8 cellular contexts compared by ENCODE assay signal in the genomic region with DNA sequence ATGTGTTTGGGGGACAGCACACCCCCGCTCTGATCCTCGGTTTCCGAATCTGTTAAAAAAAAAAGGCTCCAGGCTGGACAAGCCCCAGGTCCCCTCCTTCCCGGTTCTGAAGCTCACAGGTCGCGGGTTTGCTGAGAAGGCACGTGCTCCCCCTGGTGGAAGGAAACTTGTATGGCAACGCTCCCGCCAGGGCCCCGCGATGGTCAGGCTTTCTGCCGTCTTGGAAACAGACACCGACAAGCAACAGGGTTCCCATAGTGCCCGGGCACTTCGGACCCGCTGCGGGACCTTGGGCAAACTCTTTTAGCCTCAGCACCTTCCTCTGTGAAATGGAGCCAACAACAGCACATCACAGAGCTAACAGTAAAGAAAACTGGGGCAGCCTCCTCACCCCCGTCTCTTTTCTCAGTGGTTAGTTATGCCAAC.
DNase-seq lines count a peak whose midpoint lies in the region; ATAC-seq and TF ChIP-seq lines count a peak whose summit lies in the region.

No MANE protein-coding gene starts in this region.

- H3K36me3 ChIP-seq in A673 (ENCODE audit: insufficient read depth, low read length, poor library complexity, severe bottlenecking), result no peaks in the 10 kb centered on the region
- H3K36me3 ChIP-seq in GM23338 (ENCODE audit: insufficient read depth), result no peaks in the 10 kb centered on the region

- peaks cover 92% of the 10 kb centered on the region for H3K27me3 ChIP-seq in A673 (replicated peaks; ENCODE audit: insufficient read depth, low read depth, low read length, poor library complexity)
- H3K27me3 ChIP-seq in GM23338 (ENCODE audit: insufficient read depth), result 0 out of 2 replicates have a peak, but pooled peaks cover 11% of the 10 kb centered on the region

- H3K4me1 ChIP-seq in A673 (ENCODE audit: insufficient read depth, low read length, poor library complexity, severe bottlenecking) (no peaks in the 10 kb centered on the region), GM23338 (ENCODE audit: insufficient read depth) (no peaks in the 10 kb centered on the region)

- H3K9me3 ChIP-seq in A673 (ENCODE audit: low read depth, low read length, poor library complexity, severe bottlenecking), result no peaks in the 10 kb centered on the region

- H3K4me3 Mint-ChIP-seq in GM23338, result no peak overlapping the region

- BruUV-seq in A673 (replicated peaks; lab: Mats Ljungman, UMichigan), result no TSS peak

- CTCF ChIA-PET in A673 (lab: Charles Lee), result interaction anchor here (0.5 to 4.9 kb wide), 11 partner anchors 9 to 1082 kb away, joined by 3 to 36 read pairs (median 4); no protein-coding TSS in a partner anchor

- no peaks in the 10 kb centered on the region for H4K20me1 ChIP-seq in GM23338 (replicated peaks; ENCODE audit: insufficient read depth)

- ATAC-seq in GM23338 (peak; percentile 63), left lobe of liver (peak; percentile 80), GM21717 (IDR thresholded peaks at IDR 0.05; ENCODE audit: unreplicated experiment) (no peak)

- H3K27me3 Mint-ChIP-seq in GM23338 (ENCODE audit: insufficient read depth, low read depth, poor library complexity), result peaks cover 27% of the 10 kb centered on the region

- H3K79me2 ChIP-seq in GM23338 (replicated peaks; ENCODE audit: insufficient read depth), result no peaks in the 10 kb centered on the region

- H3K9me3 Mint-ChIP-seq in GM23338, result no peaks in the 10 kb centered on the region; the same call in 2 of the 3 replicates

- H2AFZ ChIP-seq in GM23338, result peak overlapping the region; percentile 63; the same call in 1 of the 2 replicates

- H3K4me1 Mint-ChIP-seq in GM23338, result peaks cover 17% of the 10 kb centered on the region

- H3K27ac ChIP-seq in A673 (ENCODE audit: low read depth, low read length, poor library complexity, severe bottlenecking), result no peak overlapping the region
- H3K27ac ChIP-seq in GM23338 (ENCODE audit: low read depth), result no peak overlapping the region

- TF ChIP-seq CTCF in A673 (conservative IDR thresholded peaks at IDR 0.05; ENCODE audit: low read depth, low read length) (peak; percentile 87), GM23338 (conservative IDR thresholded peaks at IDR 0.05; ENCODE audit: low read depth in 2 of 2) (peak; percentile 81 to 93)

- no peaks in the 10 kb centered on the region for H3F3A ChIP-seq in GM23338 (replicated peaks; ENCODE audit: low read depth)

- H3K27ac Mint-ChIP-seq in GM23338, result no peak overlapping the region

- DNase-seq in A673 (ENCODE audit: low spot score) (peak; percentile 73), GM23338 (ENCODE audit: low spot score) (peak; percentile 91), NCI-H446 treated with DMSO at 0.1 percent for 48 hours (lab: John Stamatoyannopoulos, UW) (peak; percentile 41), cerebellar cortex (ENCODE audit: low spot score) (peak; percentile 87), left lobe of liver (ENCODE audit: low spot score) (peak; percentile 68)
- peak; percentile 55 to 57 for DNase-seq in activated CD4-positive, alpha-beta T cell treated with anti-CD3 and anti-CD28 coated beads for 24 hours (ENCODE audit: low read depth in 2 of 2)
- DNase-seq in stimulated activated CD4-positive, alpha-beta T cell treated with anti-CD3 and anti-CD28 coated beads, Interleukin-4, amount 100 ng/mL, for 4 hours, result peak; percentile 48 to 66

- no peaks in the 10 kb centered on the region for H3K9me2 ChIP-seq in GM23338 (ENCODE audit: insufficient read depth)

- H3K4me2 ChIP-seq in GM23338, result no peak overlapping the region

- no peaks in the 10 kb centered on the region for H3K36me3 Mint-ChIP-seq in GM23338 (ENCODE audit: low read depth)

- POLR2A ChIA-PET in A673 (lab: Charles Lee; ENCODE audit: low non-redundant PET), result no interaction called here

- intact Hi-C loops in A673 (cut with micrococcal nuclease; ENCODE audit: unreplicated experiment), result loop anchor here (2.0 to 10.0 kb wide), 2 partner anchors 203 to 313 kb away; no protein-coding TSS in a partner anchor

- no peak overlapping the region for H3K4me3 ChIP-seq in A673 (ENCODE audit: low read depth, low read length, poor library complexity, severe bottlenecking)
- H3K4me3 ChIP-seq in GM23338, result no peak overlapping the region

TF ChIP-seq in GM23338, 12 proteins besides CTCF, POLR2A, EP300 and RAD21 (continues in another document):
- TF ChIP-seq POLR2AphosphoS5 (IDR thresholded peaks at IDR 0.05; ENCODE audit: low read depth), result no peak
- TF ChIP-seq ZNF331 (CRISPR knock-in tag; IDR thresholded peaks at IDR 0.05; ENCODE audit: low read depth), result no peak
- TF ChIP-seq CREB1 (CRISPR knock-in tag; IDR thresholded peaks at IDR 0.05; ENCODE audit: low read depth), result no peak
- no peak for TF ChIP-seq EZH2phosphoT487 (IDR thresholded peaks at IDR 0.05; ENCODE audit: unreplicated experiment)
- no peak for TF ChIP-seq EZH2 (IDR thresholded peaks at IDR 0.05; ENCODE audit: low read depth, unreplicated experiment)
- TF ChIP-seq, protein P1, sequence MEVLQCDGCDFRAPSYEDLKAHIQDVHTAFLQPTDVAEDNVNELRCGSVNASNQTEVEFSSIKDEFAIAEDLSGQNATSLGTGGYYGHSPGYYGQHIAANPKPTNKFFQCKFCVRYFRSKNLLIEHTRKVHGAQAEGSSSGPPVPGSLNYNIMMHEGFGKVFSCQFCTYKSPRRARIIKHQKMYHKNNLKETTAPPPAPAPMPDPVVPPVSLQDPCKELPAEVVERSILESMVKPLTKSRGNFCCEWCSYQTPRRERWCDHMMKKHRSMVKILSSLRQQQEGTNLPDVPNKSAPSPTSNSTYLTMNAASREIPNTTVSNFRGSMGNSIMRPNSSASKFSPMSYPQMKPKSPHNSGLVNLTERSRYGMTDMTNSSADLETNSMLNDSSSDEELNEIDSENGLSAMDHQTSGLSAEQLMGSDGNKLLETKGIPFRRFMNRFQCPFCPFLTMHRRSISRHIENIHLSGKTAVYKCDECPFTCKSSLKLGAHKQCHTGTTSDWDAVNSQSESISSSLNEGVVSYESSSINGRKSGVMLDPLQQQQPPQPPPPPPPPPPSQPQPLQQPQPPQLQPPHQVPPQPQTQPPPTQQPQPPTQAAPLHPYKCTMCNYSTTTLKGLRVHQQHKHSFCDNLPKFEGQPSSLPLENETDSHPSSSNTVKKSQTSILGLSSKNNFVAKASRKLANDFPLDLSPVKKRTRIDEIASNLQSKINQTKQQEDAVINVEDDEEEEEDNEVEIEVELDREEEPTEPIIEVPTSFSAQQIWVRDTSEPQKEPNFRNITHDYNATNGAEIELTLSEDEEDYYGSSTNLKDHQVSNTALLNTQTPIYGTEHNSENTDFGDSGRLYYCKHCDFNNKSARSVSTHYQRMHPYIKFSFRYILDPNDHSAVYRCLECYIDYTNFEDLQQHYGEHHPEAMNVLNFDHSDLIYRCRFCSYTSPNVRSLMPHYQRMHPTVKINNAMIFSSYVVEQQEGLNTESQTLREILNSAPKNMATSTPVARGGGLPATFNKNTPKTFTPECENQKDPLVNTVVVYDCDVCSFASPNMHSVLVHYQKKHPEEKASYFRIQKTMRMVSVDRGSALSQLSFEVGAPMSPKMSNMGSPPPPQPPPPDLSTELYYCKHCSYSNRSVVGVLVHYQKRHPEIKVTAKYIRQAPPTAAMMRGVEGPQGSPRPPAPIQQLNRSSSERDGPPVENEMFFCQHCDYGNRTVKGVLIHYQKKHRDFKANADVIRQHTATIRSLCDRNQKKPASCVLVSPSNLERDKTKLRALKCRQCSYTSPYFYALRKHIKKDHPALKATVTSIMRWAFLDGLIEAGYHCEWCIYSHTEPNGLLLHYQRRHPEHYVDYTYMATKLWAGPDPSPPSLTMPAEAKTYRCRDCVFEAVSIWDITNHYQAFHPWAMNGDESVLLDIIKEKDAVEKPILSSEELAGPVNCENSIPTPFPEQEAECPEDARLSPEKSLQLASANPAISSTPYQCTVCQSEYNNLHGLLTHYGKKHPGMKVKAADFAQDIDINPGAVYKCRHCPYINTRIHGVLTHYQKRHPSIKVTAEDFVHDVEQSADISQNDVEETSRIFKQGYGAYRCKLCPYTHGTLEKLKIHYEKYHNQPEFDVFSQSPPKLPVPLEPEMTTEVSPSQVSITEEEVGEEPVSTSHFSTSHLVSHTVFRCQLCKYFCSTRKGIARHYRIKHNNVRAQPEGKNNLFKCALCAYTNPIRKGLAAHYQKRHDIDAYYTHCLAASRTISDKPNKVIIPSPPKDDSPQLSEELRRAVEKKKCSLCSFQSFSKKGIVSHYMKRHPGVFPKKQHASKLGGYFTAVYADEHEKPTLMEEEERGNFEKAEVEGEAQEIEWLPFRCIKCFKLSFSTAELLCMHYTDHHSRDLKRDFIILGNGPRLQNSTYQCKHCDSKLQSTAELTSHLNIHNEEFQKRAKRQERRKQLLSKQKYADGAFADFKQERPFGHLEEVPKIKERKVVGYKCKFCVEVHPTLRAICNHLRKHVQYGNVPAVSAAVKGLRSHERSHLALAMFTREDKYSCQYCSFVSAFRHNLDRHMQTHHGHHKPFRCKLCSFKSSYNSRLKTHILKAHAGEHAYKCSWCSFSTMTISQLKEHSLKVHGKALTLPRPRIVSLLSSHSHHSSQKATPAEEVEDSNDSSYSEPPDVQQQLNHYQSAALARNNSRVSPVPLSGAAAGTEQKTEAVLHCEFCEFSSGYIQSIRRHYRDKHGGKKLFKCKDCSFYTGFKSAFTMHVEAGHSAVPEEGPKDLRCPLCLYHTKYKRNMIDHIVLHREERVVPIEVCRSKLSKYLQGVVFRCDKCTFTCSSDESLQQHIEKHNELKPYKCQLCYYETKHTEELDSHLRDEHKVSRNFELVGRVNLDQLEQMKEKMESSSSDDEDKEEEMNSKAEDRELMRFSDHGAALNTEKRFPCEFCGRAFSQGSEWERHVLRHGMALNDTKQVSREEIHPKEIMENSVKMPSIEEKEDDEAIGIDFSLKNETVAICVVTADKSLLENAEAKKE (CRISPR knock-in tag; IDR thresholded peaks at IDR 0.05), result no peak
- no peak for TF ChIP-seq JUNB (IDR thresholded peaks at IDR 0.05; ENCODE audit: unreplicated experiment)

Comparison
In these comparisons a context has a peak if more than half of its experiments do, and no peak if none do; other contexts are left out.
1. DNase-seq: peak in every context shown above with its lines; median percentile 91 in GM23338; 87 in cerebellar cortex; 73 in A673; 68 in left lobe of liver; 57 in stimulated activated CD4-positive, alpha-beta T cell treated with anti-CD3 and anti-CD28 coated beads, Interleukin-4, amount 100 ng/mL, for 4 hours; 56 in activated CD4-positive, alpha-beta T cell treated with anti-CD3 and anti-CD28 coated beads for 24 hours; 41 in NCI-H446 treated with DMSO at 0.1 percent for 48 hours.